In the genomic region with DNA sequence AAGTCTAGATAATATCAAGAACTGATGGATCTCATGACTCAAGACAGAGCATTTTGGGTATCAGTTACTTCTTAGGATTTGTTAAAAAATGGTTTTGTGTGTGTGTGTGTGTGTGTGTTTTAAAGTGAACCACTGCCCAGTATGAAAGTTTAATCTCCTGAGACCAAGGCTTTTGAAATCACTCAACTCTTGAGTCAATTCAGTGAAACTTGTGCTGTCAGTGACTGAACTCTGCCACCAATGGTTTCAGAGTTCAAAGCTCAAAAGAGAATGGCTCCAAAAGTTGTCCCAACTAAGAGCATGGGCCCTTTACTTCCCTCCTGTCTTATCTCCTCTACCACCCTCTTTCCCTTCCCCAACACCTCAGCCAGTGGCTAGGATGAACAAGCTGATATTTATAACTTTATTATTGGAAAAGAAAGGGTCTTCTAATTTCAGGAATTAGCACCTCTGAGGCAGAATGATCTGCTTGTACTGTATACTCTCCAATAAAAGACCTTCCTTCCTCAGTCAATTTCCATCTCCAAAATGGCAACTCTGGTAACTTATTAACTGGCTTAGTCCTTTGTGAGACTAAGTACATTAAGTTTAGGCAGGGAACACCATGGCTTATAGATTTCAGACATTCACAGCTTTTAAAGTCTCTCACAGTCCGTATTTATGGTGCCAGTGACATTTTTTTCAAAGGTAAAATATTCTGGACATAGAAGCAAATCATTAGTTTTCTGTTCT, we compare ENCODE assay signal across 21 cellular contexts.
DNase-seq lines count a peak whose midpoint lies in the region; ATAC-seq, FAIRE-seq and TF ChIP-seq lines count a peak whose summit lies in the region.
"Had no signal": no experiment of that assay in that cellular context is flagged by ENCODE, and none has a peak within 500 bp of the region (broad histone marks: within the 10 kb centered on the region; RNA-seq: fewer than 3 reads in every experiment).

No MANE protein-coding gene starts in this region.

- FAIRE-seq in GM12891 (lab: Jason Lieb, UNC) = peak; percentile 43
- FAIRE-seq: endometrium had no signal

- ATAC-seq in GM19025 (IDR thresholded peaks at IDR 0.05; ENCODE audit: low read depth, unreplicated experiment) (peak; percentile 91), HG02610 (IDR thresholded peaks at IDR 0.05; ENCODE audit: unreplicated experiment) (peak; percentile 65), HG03442 (IDR thresholded peaks at IDR 0.05; ENCODE audit: unreplicated experiment) (peak; percentile 53), GM18868 (IDR thresholded peaks at IDR 0.05; ENCODE audit: unreplicated experiment) (no peak)
- ATAC-seq: gastroesophageal sphincter; naive thymus-derived CD4-positive, alpha-beta T cell had no signal

- DNase-seq in GM12891 (ENCODE audit: insufficient read length, low spot score) = no peak
- DNase-seq in MV-4-11 (lab: John Stamatoyannopoulos, UW) = no peak
- DNase-seq in anterior cingulate cortex (lab: John Stamatoyannopoulos, UW) = no peak
- no peak for DNase-seq in NOMO-1 treated with DMSO at 0.1 percent for 48 hours (lab: John Stamatoyannopoulos, UW; ENCODE audit: unreplicated experiment)
- DNase-seq: activated CD4-positive, alpha-beta memory T cell treated with anti-CD3 and anti-CD28 coated beads for 36 hours; Caco-2; central memory CD4-positive, alpha-beta T cell; dermis blood vessel endothelial cell; hypothalamus; left ventricle myocardium inferior; naive thymus-derived CD4-positive, alpha-beta T cell; NCI-H1694 treated with DMSO at 0.1 percent for 48 hours; NCI-H526; Peyer's patch; SIG-M5 had no signal

- no peak for TF ChIP-seq POLR2A in GM12891 (IDR thresholded peaks at IDR 0.05; ENCODE audit: low read depth, low read length)

TF ChIP-seq in GM12891, 5 proteins besides CTCF, POLR2A, EP300 and RAD21:
- no peak for TF ChIP-seq TAF1 (IDR thresholded peaks at IDR 0.05; ENCODE audit: low read depth, low read length)
- TF ChIP-seq POU2F2 (IDR thresholded peaks at IDR 0.05; ENCODE audit: low read depth, low read length) = no peak
- no peak for TF ChIP-seq PAX5 (IDR thresholded peaks at IDR 0.05; ENCODE audit: insufficient read depth, low read length, severe bottlenecking)
